Comparison of ENCODE assay signal across 20 cellular contexts in genomic region chr1:84800090-84801073, GRCh38.
"Had no signal": no experiment of that assay in that cellular context is flagged by ENCODE, and none has a peak within 500 bp of the region (broad histone marks: within the 10 kb centered on the region; RNA-seq: fewer than 3 reads in every experiment).

No MANE protein-coding gene starts in this region.

- H3K9me3 Mint-ChIP-seq: endodermal cell, memory B cell, natural killer cell, neural crest cell had no signal

- H3K79me2 ChIP-seq: hepatocyte had no signal

- H2AFZ ChIP-seq: hepatocyte had no signal

- DNase-seq: dermis blood vessel endothelial cell; endodermal cell; erythroblast; foreskin melanocyte; head of caudate nucleus; kidney; left cardiac atrium; left ventricle myocardium inferior; lower lobe of right lung; natural killer cell; ovary; right cardiac atrium; stimulated activated CD4-positive, alpha-beta T cell treated with anti-CD3 and anti-CD28 coated beads, Interleukin-2, amount 100 ng/mL, for 48 hours; stimulated activated naive CD4-positive, alpha-beta T cell treated with Interleukin-2 at 50 U/mL for 16 hours; trophoblast cell had no signal

- H3K27ac ChIP-seq: hepatocyte, left ventricle myocardium inferior, lower lobe of right lung, ovary had no signal

- H3K4me3 Mint-ChIP-seq: endodermal cell, memory B cell, mesothelial cell of epicardium, natural killer cell, neural crest cell had no signal

- H3K4me2 ChIP-seq: hepatocyte, smooth muscle cell had no signal

- H3K36me3 Mint-ChIP-seq: memory B cell, mesothelial cell of epicardium, natural killer cell had no signal

- H3K36me3 ChIP-seq: left ventricle myocardium inferior, lower lobe of right lung, ovary had no signal

- H3K27ac Mint-ChIP-seq: endodermal cell, memory B cell, mesothelial cell of epicardium, natural killer cell had no signal

- H3K4me3 ChIP-seq: hepatocyte, left ventricle myocardium inferior, lower lobe of right lung, ovary, smooth muscle cell had no signal

- H3K4me1 ChIP-seq: lower lobe of right lung had no signal

- H3K4me1 Mint-ChIP-seq: endodermal cell, mesothelial cell of epicardium, natural killer cell, neural crest cell had no signal

- H3K9me3 ChIP-seq: left ventricle myocardium inferior, lower lobe of right lung, ovary had no signal

- ATAC-seq: left cardiac atrium, lower lobe of right lung, natural killer cell, right cardiac atrium had no signal

- H3K27me3 ChIP-seq: hepatocyte, ovary had no signal
